Comparison of ENCODE assay signal across 11 cellular contexts in genomic region chr5:151005975-151006576, GRCh38. TPM values are rescaled to one million over a fixed set of nuclear protein-coding genes. Genes with fewer than 3 reads are reported as not detected.
DNase-seq lines count a peak whose midpoint lies in the region; ATAC-seq and TF ChIP-seq lines count a peak whose summit lies in the region.
"Had no signal": no experiment of that assay in that cellular context is flagged by ENCODE, and none has a peak within 500 bp of the region (broad histone marks: within the 10 kb centered on the region; RNA-seq: fewer than 3 reads in every experiment).

No MANE protein-coding gene starts in this region.

- peaks cover 32% of the 10 kb centered on the region for H3K4me1 ChIP-seq in psoas muscle

- H3K36me3 ChIP-seq in psoas muscle (ENCODE audit: insufficient read depth in 1 of 2, low read depth in 1 of 2), result no peaks in the 10 kb centered on the region

- peak overlapping the region; percentile 76 for H3K27ac ChIP-seq in psoas muscle

- H3K9me3 ChIP-seq in psoas muscle, result no peaks in the 10 kb centered on the region
- H3K9me3 ChIP-seq: SK-N-SH had no signal

- ATAC-seq in left cardiac atrium, result peak; percentile 77 to 84
- ATAC-seq in psoas muscle, result peak; percentile 72 to 81 (median 74)
- no peak for ATAC-seq in GM18861 (IDR thresholded peaks at IDR 0.05; ENCODE audit: unreplicated experiment)

- DNase-seq in Ammon's horn (ENCODE audit: low spot score), result peak; percentile 47
- DNase-seq in RPMI7951 (ENCODE audit: low read depth), result peak; percentile 47
- peak; percentile 74 for DNase-seq in left cardiac atrium
- peak; percentile 90 to 93 for DNase-seq in psoas muscle
- DNase-seq in hippocampal formation (lab: John Stamatoyannopoulos, UW), result no peak
- DNase-seq in activated effector memory CD4-positive, alpha-beta T cell treated with anti-CD3 and anti-CD28 coated beads, Interleukin-2, amount 50 U/mL, for 16 hours, result no peak
- no peak for DNase-seq in GM10248 (ENCODE audit: extremely low spot score)
- DNase-seq: CD8-positive, alpha-beta memory T cell; NCI-H1436; SK-N-SH had no signal

- peak overlapping the region; percentile 6 for H3K4me3 ChIP-seq in psoas muscle

- intact Hi-C loops in left cardiac atrium (cut with DNase I), result loop anchor here (2.0 to 5.0 kb wide), 2 partner anchors 109 to 231 kb away; no protein-coding TSS in a partner anchor
- intact Hi-C loops in psoas muscle (cut with DNase I), result no loop called here

- CTCF ChIA-PET in GM10248 (lab: Yijun Ruan, JAX), result interaction anchor here (1.2 to 1.7 kb wide), 2 partner anchors 11 to 547 kb away, joined by 3 read pairs; no protein-coding TSS in a partner anchor

- TF ChIP-seq CTCF in psoas muscle (IDR thresholded peaks at IDR 0.05), result no peak
- no peak for TF ChIP-seq CTCF in GM10248 (IDR thresholded peaks at IDR 0.05; ENCODE audit: control extremely low read depth, extremely low read depth, low read depth, missing control alignments)

- WGBS in psoas muscle, 3 donors, result 15 to 19% (median 18%) methylated on average over 7 of the region's 7 CpGs

- POLR2A ChIA-PET in GM10248 (lab: Yijun Ruan, JAX), result no interaction called here

- H3K27me3 ChIP-seq in psoas muscle (ENCODE audit: insufficient read depth in 3 of 3, low read length in 2 of 3), result no peaks in the 10 kb centered on the region

RNA-seq across cellular contexts. Expression of gene GPX3, which starts 14.3 kb away (rescaled TPM):
- 3.1 and 4.4 TPM in 2 replicates for total RNA-seq in RPMI7951 (2014; rRNA removed; shearing (Covaris generic))
- total RNA-seq in left cardiac atrium (1,000 to 10,000 TPM; 1,172 to 1,220 TPM), psoas muscle (100 to 1,000 TPM; 447 to 852 (median 690) TPM)
- 100 to 1,000 TPM; 551 to 766 (median 552) TPM for polyA plus RNA-seq in psoas muscle
- total RNA-seq: CD8-positive, alpha-beta memory T cell had no signal

Comparison
In these comparisons a context has a peak if more than half of its experiments do, and no peak if none do; other contexts are left out.
1. DNase-seq: peak in Ammon's horn (single experiment), RPMI7951 (single experiment), left cardiac atrium (single experiment) and psoas muscle (2 of 2); none in hippocampal formation (0 of 2), activated effector memory CD4-positive, alpha-beta T cell treated with anti-CD3 and anti-CD28 coated beads, Interleukin-2, amount 50 U/mL, for 16 hours (single experiment) and GM10248 (single experiment).
2. RNA of gene GPX3, which starts 14.3 kb away (total RNA-seq): 1,172 to 1,220 TPM in left cardiac atrium and 447 to 852 TPM in psoas muscle; 3.1 to 4.4 TPM in RPMI7951; every median in the first group is over 10 times any median in the second.
3. intact Hi-C loops: an anchor here in left cardiac atrium (2.0 to 5.0 kb wide); none called in psoas muscle.